In genomic region chr6:57500368-57501018, GRCh38 we compare ENCODE assay signal across 8 cellular contexts.
DNase-seq lines count a peak whose midpoint lies in the region; TF ChIP-seq lines count a peak whose summit lies in the region.
"Not testable (repeated sequence)": the region's sequence is repeated elsewhere in the genome, so short reads cannot be mapped to it uniquely, and the experiment has no call there.

No MANE protein-coding gene starts in this region.

- TF ChIP-seq CTCF in AG09319 (IDR thresholded peaks at IDR 0.05; ENCODE audit: low read depth, low read length); LNCaP clone FGC (IDR thresholded peaks at IDR 0.05; ENCODE audit: control insufficient read depth, extremely low read depth, insufficient read depth); mesothelial cell of epicardium (IDR thresholded peaks at IDR 0.05; ENCODE audit: unreplicated experiment): not testable (repeated sequence)

- not testable (repeated sequence) for H3K4me3 Mint-ChIP-seq in mesothelial cell of epicardium

- peak; percentile 16 for DNase-seq in AG09319 (ENCODE audit: extremely low read depth, low read depth)
- peak; percentile 27 for DNase-seq in GM04503 (ENCODE audit: low read depth)
- peak; percentile 43 for DNase-seq in LNCaP clone FGC (ENCODE audit: low read depth)
- DNase-seq in SK-N-DZ (ENCODE audit: low spot score), result peak; percentile 4
- peak; percentile 61 for DNase-seq in dedifferentiated amniotic fluid mesenchymal stem cell (ENCODE audit: extremely low spot score)
- peak; percentile 30 for DNase-seq in glomerular visceral epithelial cell (ENCODE audit: extremely low spot score)
- DNase-seq in mesothelial cell of epicardium (ENCODE audit: low spot score in 2 of 2, unreplicated experiment in 2 of 2), result not testable (repeated sequence)
- peak; percentile 1 for DNase-seq in smooth muscle cell of the brain vasculature (ENCODE audit: low read depth, low spot score)

- not testable (repeated sequence) for H3K27me3 Mint-ChIP-seq in mesothelial cell of epicardium (ENCODE audit: low read depth)

- H3K36me3 Mint-ChIP-seq in mesothelial cell of epicardium, result not testable (repeated sequence)

- H3K9me3 Mint-ChIP-seq in mesothelial cell of epicardium, result not testable (repeated sequence)

- not testable (repeated sequence) for H3K4me3 ChIP-seq in LNCaP clone FGC (ENCODE audit: low read depth, low read length)

- peak overlapping the region; percentile 21 for H3K27ac Mint-ChIP-seq in mesothelial cell of epicardium

- H3K4me1 Mint-ChIP-seq in mesothelial cell of epicardium, result peaks cover 12% of the 10 kb centered on the region
